In genomic region chr18:13280066-13280795, GRCh38 we compare ENCODE assay signal across 15 cellular contexts.
A peak's percentile ranks its signal among the peaks of the same experiment; 100 is the strongest.
DNase-seq lines count a peak whose midpoint lies in the region; ATAC-seq and TF ChIP-seq lines count a peak whose summit lies in the region.
"Had no signal": no experiment of that assay in that cellular context is flagged by ENCODE, and none has a peak within 500 bp of the region (broad histone marks: within the 10 kb centered on the region; RNA-seq: fewer than 3 reads in every experiment).

No MANE protein-coding gene starts in this region.

- H2AFZ ChIP-seq in PC-3 (ENCODE audit: low read length), result no peak overlapping the region

- CTCF ChIA-PET in CD8-positive, alpha-beta memory T cell (lab: Charles Lee), result interaction anchor here (1.1 to 1.5 kb wide), 2 partner anchors 10 to 92 kb away, joined by 3 read pairs; no protein-coding TSS in a partner anchor
- CTCF ChIA-PET in PC-3 (lab: Charles Lee), result interaction anchor here (0.5 kb wide), 1 partner anchor 121 kb away, joined by 3 read pairs; no protein-coding TSS in a partner anchor

- no peaks in the 10 kb centered on the region for H3K9me2 ChIP-seq in PC-3 (replicated peaks; ENCODE audit: low read length)

- WGBS in mesodermal cell (ENCODE audit: insufficient coverage in 2 of 2), 2 experiments, result 33 to 51% methylated on average over 9 of the region's 11 CpGs

- H3K4me3 ChIP-seq in CD8-positive, alpha-beta memory T cell (ENCODE audit: low read length), result no peak overlapping the region
- H3K4me3 ChIP-seq in HUES48 (ENCODE audit: low read depth, low read length) (no peak overlapping the region), mesodermal cell (ENCODE audit: extremely low read depth, insufficient read depth, low read length, poor library complexity, severe bottlenecking) (no peak overlapping the region), PC-3 (ENCODE audit: low read length) (no peak overlapping the region), vagina (no peak overlapping the region), coronary artery (no peak overlapping the region)
- H3K4me3 ChIP-seq: BLaER1, SK-N-MC had no signal

- ATAC-seq in PC-3, result no peak
- ATAC-seq in stimulated activated memory B cell treated with anti-CD40 and anti-IgM and Interleukin-4, amounts not matched to agents 10 μg/mL and 1 μg/mL and 100 μg/mL, for 72 hours, result no peak

- H3K79me2 ChIP-seq in PC-3 (ENCODE audit: low read length), result no peaks in the 10 kb centered on the region

- peaks cover 38% of the 10 kb centered on the region for H3K4me1 ChIP-seq in CD8-positive, alpha-beta memory T cell (ENCODE audit: insufficient read depth, low read length)
- H3K4me1 ChIP-seq in HUES48 (ENCODE audit: control insufficient read depth, insufficient read depth, low read length) (peaks cover 6% of the 10 kb centered on the region; the same call in 1 of the 2 replicates), mesodermal cell (ENCODE audit: control insufficient read depth, insufficient read depth, low read length, poor library complexity, severe bottlenecking) (peaks cover 21% of the 10 kb centered on the region), PC-3 (ENCODE audit: insufficient read depth, low read length) (no peaks in the 10 kb centered on the region), vagina (peaks cover 9% of the 10 kb centered on the region)

- H3K27me3 Mint-ChIP-seq in CD8-positive, alpha-beta memory T cell, result peaks cover 9 to 22% of the 10 kb centered on the region in 2 donors
- H3K27me3 Mint-ChIP-seq in activated naive CD8-positive, alpha-beta T cell, result no peaks in the 10 kb centered on the region
- peaks cover 20% of the 10 kb centered on the region for H3K27me3 Mint-ChIP-seq in stimulated activated memory B cell treated with anti-CD40 and anti-IgM and Interleukin-4, amounts not matched to agents 10 μg/mL and 1 μg/mL and 100 μg/mL, for 72 hours

- H3K9ac ChIP-seq in HUES48 (ENCODE audit: low read depth, low read length) (no peak overlapping the region), PC-3 (ENCODE audit: low read length) (no peak overlapping the region)
- H3K9ac ChIP-seq: BLaER1, KMS-11 had no signal

- no TSS peak for BruUV-seq in PC-3 (replicated peaks; lab: Mats Ljungman, UMichigan)

- intact Hi-C loops in PC-3 (cut with micrococcal nuclease), result no loop called here
- intact Hi-C loops in vagina (cut with DNase I), result no loop called here

- peaks cover 0 to 3% (median 2%) of the 10 kb centered on the region in 3 donors for H3K36me3 Mint-ChIP-seq in CD8-positive, alpha-beta memory T cell
- H3K36me3 Mint-ChIP-seq in activated naive CD8-positive, alpha-beta T cell, result no peaks in the 10 kb centered on the region
- H3K36me3 Mint-ChIP-seq in stimulated activated memory B cell treated with anti-CD40 and anti-IgM and Interleukin-4, amounts not matched to agents 10 μg/mL and 1 μg/mL and 100 μg/mL, for 72 hours, result no peaks in the 10 kb centered on the region

- no peaks in the 10 kb centered on the region for H3F3A ChIP-seq in PC-3 (ENCODE audit: low read length, unreplicated experiment)

- TF ChIP-seq CTCF in PC-3 (conservative IDR thresholded peaks at IDR 0.05; ENCODE audit: low read depth, low read length) (no peak), vagina (IDR thresholded peaks at IDR 0.05) (no peak), coronary artery (IDR thresholded peaks at IDR 0.05) (no peak)

- peak overlapping the region in 5 of 8 donors; percentile 29 to 85 (median 52) for H3K27ac Mint-ChIP-seq in CD8-positive, alpha-beta memory T cell
- H3K27ac Mint-ChIP-seq in activated naive CD8-positive, alpha-beta T cell, result no peak overlapping the region
- H3K27ac Mint-ChIP-seq in stimulated activated memory B cell treated with anti-CD40 and anti-IgM and Interleukin-4, amounts not matched to agents 10 μg/mL and 1 μg/mL and 100 μg/mL, for 72 hours, result no peak overlapping the region
- H3K27ac Mint-ChIP-seq: HFFc6 had no signal

- no peaks in the 10 kb centered on the region for H3K9me3 ChIP-seq in CD8-positive, alpha-beta memory T cell (ENCODE audit: low read length)
- 0 out of 2 replicates have a peak, but pooled peaks cover 2% of the 10 kb centered on the region for H3K9me3 ChIP-seq in HUES48 (ENCODE audit: control insufficient read depth, insufficient read depth, low read length)
- peaks cover 4% of the 10 kb centered on the region for H3K9me3 ChIP-seq in mesodermal cell (ENCODE audit: control insufficient read depth, low read length)
- no peaks in the 10 kb centered on the region for H3K9me3 ChIP-seq in PC-3 (ENCODE audit: low read length)
- H3K9me3 ChIP-seq in vagina, result no peaks in the 10 kb centered on the region

- DNase-seq in CD8-positive, alpha-beta memory T cell, result no peak
- DNase-seq in PC-3 (no peak), vagina (ENCODE audit: extremely low spot score in 2 of 2) (no peak), coronary artery (ENCODE audit: low spot score) (no peak)
- DNase-seq: HFFc6; NCI-H187; NK-92 treated with Interleukin-12 subunit alpha and Interleukin-12 subunit beta, amount 100 ng/mL, for 24 hours; retina had no signal

- H3K4me3 Mint-ChIP-seq in CD8-positive, alpha-beta memory T cell, result peak overlapping the region in 1 of 7 donors; percentile 48
- H3K4me3 Mint-ChIP-seq in activated naive CD8-positive, alpha-beta T cell, result peak overlapping the region; percentile 78
- H3K4me3 Mint-ChIP-seq in stimulated activated memory B cell treated with anti-CD40 and anti-IgM and Interleukin-4, amounts not matched to agents 10 μg/mL and 1 μg/mL and 100 μg/mL, for 72 hours, result no peak overlapping the region
- H3K4me3 Mint-ChIP-seq: HFFc6 had no signal

- POLR2A ChIA-PET in CD8-positive, alpha-beta memory T cell (lab: Charles Lee), result no interaction called here
- POLR2A ChIA-PET in PC-3 (lab: Charles Lee; ENCODE audit: unreplicated experiment), result no interaction called here

- peaks cover 46 to 70% (median 46%) of the 10 kb centered on the region in 3 donors for H3K4me1 Mint-ChIP-seq in CD8-positive, alpha-beta memory T cell
- H3K4me1 Mint-ChIP-seq in activated naive CD8-positive, alpha-beta T cell (ENCODE audit: low read depth), result peaks cover 82% of the 10 kb centered on the region
- peaks cover 22% of the 10 kb centered on the region for H3K4me1 Mint-ChIP-seq in stimulated activated memory B cell treated with anti-CD40 and anti-IgM and Interleukin-4, amounts not matched to agents 10 μg/mL and 1 μg/mL and 100 μg/mL, for 72 hours

- H3K27me3 ChIP-seq in CD8-positive, alpha-beta memory T cell (ENCODE audit: insufficient read depth, low read length, poor library complexity, severe bottlenecking), result no peaks in the 10 kb centered on the region
- no peaks in the 10 kb centered on the region for H3K27me3 ChIP-seq in HUES48 (ENCODE audit: control insufficient read depth, insufficient read depth, low read length)
- peaks cover 81% of the 10 kb centered on the region for H3K27me3 ChIP-seq in PC-3 (ENCODE audit: low read length)
- H3K27me3 ChIP-seq in vagina, result no peaks in the 10 kb centered on the region
- H3K27me3 ChIP-seq: BLaER1 had no signal

- no peak for TF ChIP-seq POLR2A in vagina (IDR thresholded peaks at IDR 0.05)

- no peaks in the 10 kb centered on the region for H3K36me3 ChIP-seq in CD8-positive, alpha-beta memory T cell (ENCODE audit: insufficient read depth, low read length)
- H3K36me3 ChIP-seq in HUES48 (ENCODE audit: control insufficient read depth, insufficient read depth, low read length), result no peaks in the 10 kb centered on the region
- H3K36me3 ChIP-seq in mesodermal cell (ENCODE audit: control insufficient read depth, insufficient read depth, low read length), result no peaks in the 10 kb centered on the region
- H3K36me3 ChIP-seq in PC-3 (ENCODE audit: low read depth, low read length), result no peaks in the 10 kb centered on the region
- H3K36me3 ChIP-seq in vagina, result no peaks in the 10 kb centered on the region

- peaks cover 0 to 2% (median 0%) of the 10 kb centered on the region in 5 donors for H3K9me3 Mint-ChIP-seq in CD8-positive, alpha-beta memory T cell
- no peaks in the 10 kb centered on the region for H3K9me3 Mint-ChIP-seq in activated naive CD8-positive, alpha-beta T cell (ENCODE audit: low read depth)
- H3K9me3 Mint-ChIP-seq in stimulated activated memory B cell treated with anti-CD40 and anti-IgM and Interleukin-4, amounts not matched to agents 10 μg/mL and 1 μg/mL and 100 μg/mL, for 72 hours, result no peaks in the 10 kb centered on the region

- no peak overlapping the region for H3K27ac ChIP-seq in CD8-positive, alpha-beta memory T cell (ENCODE audit: low read depth, low read length)
- H3K27ac ChIP-seq in HUES48 (ENCODE audit: low read depth, low read length) (peak overlapping the region; percentile 68), mesodermal cell (ENCODE audit: low read depth, low read length, severe bottlenecking) (peak overlapping the region; percentile 43), PC-3 (ENCODE audit: low read length) (no peak overlapping the region), vagina (no peak overlapping the region), coronary artery (no peak overlapping the region)
- H3K27ac ChIP-seq: BLaER1, KMS-11, SK-N-MC had no signal

- no peaks in the 10 kb centered on the region for H4K20me1 ChIP-seq in PC-3 (ENCODE audit: low read length)

- no peak overlapping the region for H3K4me2 ChIP-seq in PC-3 (ENCODE audit: low read length)
- H3K4me2 ChIP-seq: BLaER1, KMS-11 had no signal

Comparison
In these comparisons a context has a peak if more than half of its experiments do, and no peak if none do; other contexts are left out.
1. H3K27ac ChIP-seq: peak in HUES48 (single experiment) and mesodermal cell (single experiment); none in CD8-positive, alpha-beta memory T cell (single experiment), PC-3 (single experiment), vagina (single experiment) and coronary artery (0 of 2).
2. H3K27ac Mint-ChIP-seq: peak in CD8-positive, alpha-beta memory T cell (5 of 8); none in activated naive CD8-positive, alpha-beta T cell (single experiment) and stimulated activated memory B cell treated with anti-CD40 and anti-IgM and Interleukin-4, amounts not matched to agents 10 μg/mL and 1 μg/mL and 100 μg/mL, for 72 hours (single experiment).